ENCODE assay signal across 10 cellular contexts in genomic region chr4:79340568-79340967, GRCh38. TPM values are rescaled to one million over a fixed set of nuclear protein-coding genes. Genes with fewer than 3 reads are reported as not detected.
"Had no signal": no experiment of that assay in that cellular context is flagged by ENCODE, and none has a peak within 500 bp of the region (broad histone marks: within the 10 kb centered on the region; RNA-seq: fewer than 3 reads in every experiment).

No MANE protein-coding gene starts in this region.

- H3K27ac ChIP-seq: HL-60, KMS-11 had no signal

- DNase-seq: IMR-90, KBM-7, KG1 had no signal

- H3K4me3 ChIP-seq: K562 had no signal

- H3K4me2 ChIP-seq: KMS-11 had no signal

- H3K9ac ChIP-seq: KMS-11 had no signal

- ATAC-seq: HepG2, K562 had no signal

RNA-seq across cellular contexts. Expression of gene NAA11, which starts 14.7 kb away (rescaled TPM):
- total RNA-seq: HepG2, HT-29, HT1080, IMR-90 had no signal
- polyA plus RNA-seq: HepG2, IgD-negative memory B cell, IMR-90 had no signal
